In the genomic region with DNA sequence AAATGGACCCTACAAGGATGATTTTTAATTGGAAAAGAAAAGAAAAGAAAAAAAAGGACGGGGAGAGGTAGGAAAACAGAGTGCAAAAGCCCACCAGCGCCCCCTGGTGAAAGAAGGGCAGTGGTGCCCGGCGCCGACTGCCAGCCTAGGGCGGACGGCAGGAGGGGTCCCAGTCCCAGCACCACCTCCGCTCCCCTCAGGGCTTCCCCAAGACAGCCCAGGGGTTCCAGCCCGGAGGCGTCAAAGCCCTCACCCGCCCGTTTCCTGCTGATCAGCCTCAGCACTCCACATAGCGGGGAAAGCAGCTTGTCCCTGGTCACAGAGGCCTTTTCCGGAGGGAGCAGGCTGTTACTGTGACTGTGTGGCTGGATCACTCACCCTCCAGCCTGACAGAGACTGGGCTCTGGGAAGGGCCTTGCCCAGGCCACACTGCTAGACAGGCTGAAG, we compare ENCODE assay signal across 8 cellular contexts.
DNase-seq lines count a peak whose midpoint lies in the region; TF ChIP-seq lines count a peak whose summit lies in the region.

No MANE protein-coding gene starts in this region.

- H3K27me3 Mint-ChIP-seq in activated CD4-positive, alpha-beta T cell treated with anti-CD3 and anti-CD28 coated beads, Interleukin-2, amount 10 ng/mL, durations not matched to agents 7 days and 5 days = peaks cover 17% of the 10 kb centered on the region
- peaks cover 4% of the 10 kb centered on the region for H3K27me3 Mint-ChIP-seq in neural crest cell (ENCODE audit: low read depth)

- no peak overlapping the region for H3K4me3 Mint-ChIP-seq in activated CD4-positive, alpha-beta T cell treated with anti-CD3 and anti-CD28 coated beads, Interleukin-2, amount 10 ng/mL, durations not matched to agents 7 days and 5 days
- H3K4me3 Mint-ChIP-seq in neural crest cell = no peak overlapping the region

- H3K27ac ChIP-seq in C4-2B = no peak overlapping the region
- H3K27ac ChIP-seq in esophagus squamous epithelium = no peak overlapping the region

- 0 to 4% methylated on average over 5 to 13 of the region's 14 CpGs for WGBS in esophagus squamous epithelium, 2 donors

- H3K27me3 ChIP-seq in esophagus squamous epithelium = peaks cover 0 to 92% (median 0%) of the 10 kb centered on the region in 4 donors

- TF ChIP-seq CTCF in C4-2B (conservative IDR thresholded peaks at IDR 0.05) (peak; percentile 94), esophagus squamous epithelium (IDR thresholded peaks at IDR 0.05) (peak; percentile 81 to 94 (median 89)), neural crest cell (conservative IDR thresholded peaks at IDR 0.05) (peak; percentile 99)

- H3K36me3 ChIP-seq in esophagus squamous epithelium = no peaks in the 10 kb centered on the region

- H3K27ac Mint-ChIP-seq in activated CD4-positive, alpha-beta T cell treated with anti-CD3 and anti-CD28 coated beads, Interleukin-2, amount 10 ng/mL, durations not matched to agents 7 days and 5 days = no peak overlapping the region
- no peak overlapping the region for H3K27ac Mint-ChIP-seq in neural crest cell (ENCODE audit: unreplicated experiment)

- no peaks in the 10 kb centered on the region for H3K9me3 ChIP-seq in esophagus squamous epithelium

- intact Hi-C loops in esophagus squamous epithelium (cut with DNase I) = loop anchor here (5.0 kb wide), 1 partner anchor 374 kb away; no protein-coding TSS in a partner anchor

- H3K4me3 ChIP-seq in esophagus squamous epithelium = no peak overlapping the region

- no peaks in the 10 kb centered on the region for H3K9me3 Mint-ChIP-seq in activated CD4-positive, alpha-beta T cell treated with anti-CD3 and anti-CD28 coated beads, Interleukin-2, amount 10 ng/mL, durations not matched to agents 7 days and 5 days
- H3K9me3 Mint-ChIP-seq in neural crest cell = no peaks in the 10 kb centered on the region

- no peaks in the 10 kb centered on the region for H3K4me1 Mint-ChIP-seq in activated CD4-positive, alpha-beta T cell treated with anti-CD3 and anti-CD28 coated beads, Interleukin-2, amount 10 ng/mL, durations not matched to agents 7 days and 5 days
- H3K4me1 Mint-ChIP-seq in neural crest cell = peaks cover 18% of the 10 kb centered on the region

- DNase-seq in GM19240 (ENCODE audit: insufficient read length, low spot score) (peak; percentile 55), NCI-H2029 (lab: John Stamatoyannopoulos, UW) (peak; percentile 53), esophagus squamous epithelium (lab: John Stamatoyannopoulos, UW) (no peak), neural crest cell (ENCODE audit: low read depth, low spot score) (peak; percentile 94), amniotic stem cell (lab: John Stamatoyannopoulos, UW) (no peak)
- DNase-seq in activated CD4-positive, alpha-beta T cell treated with anti-CD3 and anti-CD28 coated beads, Interleukin-2, amount 10 ng/mL, durations not matched to agents 7 days and 5 days = peak; percentile 51
- DNase-seq in stimulated activated naive CD4-positive, alpha-beta T cell (lab: John Stamatoyannopoulos, UW) = no peak

- no peak for TF ChIP-seq POLR2A in esophagus squamous epithelium (IDR thresholded peaks at IDR 0.05)

- CTCF ChIA-PET in activated CD4-positive, alpha-beta T cell treated with anti-CD3 and anti-CD28 coated beads, Interleukin-2, amount 10 ng/mL, durations not matched to agents 7 days and 5 days (lab: Charles Lee) = interaction anchor here (1.0 to 1.1 kb wide), 2 partner anchors 11 to 15 kb away, joined by 3 read pairs; no protein-coding TSS in a partner anchor

- POLR2A ChIA-PET in activated CD4-positive, alpha-beta T cell treated with anti-CD3 and anti-CD28 coated beads, Interleukin-2, amount 10 ng/mL, durations not matched to agents 7 days and 5 days (lab: Charles Lee) = no interaction called here

- no peaks in the 10 kb centered on the region for H3K36me3 Mint-ChIP-seq in activated CD4-positive, alpha-beta T cell treated with anti-CD3 and anti-CD28 coated beads, Interleukin-2, amount 10 ng/mL, durations not matched to agents 7 days and 5 days (ENCODE audit: low read depth)
- no peaks in the 10 kb centered on the region for H3K36me3 Mint-ChIP-seq in neural crest cell (ENCODE audit: low read depth)

- H3K4me1 ChIP-seq in esophagus squamous epithelium = peaks cover 0 to 24% (median 17%) of the 10 kb centered on the region in 3 donors

Comparison
In these comparisons a context has a peak if more than half of its experiments do, and no peak if none do; other contexts are left out.
1. DNase-seq: peak in GM19240 (single experiment), NCI-H2029 (single experiment), activated CD4-positive, alpha-beta T cell treated with anti-CD3 and anti-CD28 coated beads, Interleukin-2, amount 10 ng/mL, durations not matched to agents 7 days and 5 days (single experiment) and neural crest cell (single experiment); none in esophagus squamous epithelium (single experiment), amniotic stem cell (single experiment) and stimulated activated naive CD4-positive, alpha-beta T cell (0 of 6).
2. Peak in every context shown above with its lines, with median percentiles within 50 percentile points of each other: CTCF ChIP-seq.